Comparison of ENCODE assay signal across 11 cellular contexts in the genomic region with DNA sequence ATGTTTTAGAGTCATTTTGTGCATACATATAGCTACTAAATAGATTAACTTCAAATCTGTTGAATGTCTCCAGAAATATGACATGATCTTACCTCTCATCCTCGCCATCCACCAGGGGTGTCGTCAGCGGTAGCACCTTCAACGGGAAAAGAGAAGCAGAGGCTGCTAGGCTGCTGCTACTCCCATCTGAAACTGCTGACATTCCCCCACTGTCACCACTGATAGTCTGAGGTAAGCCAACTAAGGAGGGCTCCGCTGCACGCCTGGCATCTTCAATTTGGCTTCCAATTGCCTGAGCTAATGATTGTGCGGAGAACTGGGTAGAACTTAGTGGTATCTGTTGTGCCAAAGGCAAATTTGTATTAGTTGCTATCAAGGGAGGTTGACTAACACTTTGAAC. TPM values are rescaled to one million over a fixed set of nuclear protein-coding genes. Genes with fewer than 3 reads are reported as not detected.
DNase-seq lines count a peak whose midpoint lies in the region; ATAC-seq and TF ChIP-seq lines count a peak whose summit lies in the region.
"Had no signal": no experiment of that assay in that cellular context is flagged by ENCODE, and none has a peak within 500 bp of the region (broad histone marks: within the 10 kb centered on the region; RNA-seq: fewer than 3 reads in every experiment).

No MANE protein-coding gene starts in this region.

- H3K36me3 ChIP-seq in prostate gland (no peaks in the 10 kb centered on the region), Karpas-422 (ENCODE audit: insufficient read depth, low read length) (no peaks in the 10 kb centered on the region)

- WGBS in prostate gland = 86% methylated on average over 7 of the region's 7 CpGs

- no peaks in the 10 kb centered on the region for H3K9me2 ChIP-seq in Karpas-422 (replicated peaks; ENCODE audit: insufficient read depth, low read length)

- in situ Hi-C loops in G401 (cut with HindIII; ENCODE audit: low sequenced_read_pairs) = no loop called here

- H4K20me1 ChIP-seq in Karpas-422 (ENCODE audit: insufficient read depth, low read depth, low read length) = peaks cover 7% of the 10 kb centered on the region

- peaks cover 5% of the 10 kb centered on the region for H3K4me1 ChIP-seq in prostate gland (replicated peaks)
- peaks cover 18% of the 10 kb centered on the region for H3K4me1 ChIP-seq in Karpas-422 (ENCODE audit: low read length)

- peak overlapping the region; percentile 91 for H3K4me3 Mint-ChIP-seq in glutamatergic neuron (ENCODE audit: unreplicated experiment)
- H3K4me3 Mint-ChIP-seq: memory B cell had no signal

- H3K9me3 ChIP-seq in prostate gland (no peaks in the 10 kb centered on the region), Karpas-422 (ENCODE audit: low read length) (no peaks in the 10 kb centered on the region)

- peaks cover 11% of the 10 kb centered on the region for H3K9me3 Mint-ChIP-seq in glutamatergic neuron (ENCODE audit: unreplicated experiment)
- H3K9me3 Mint-ChIP-seq: memory B cell had no signal

- peaks cover 44% of the 10 kb centered on the region for H3K4me1 Mint-ChIP-seq in glutamatergic neuron (ENCODE audit: low read depth, unreplicated experiment)

- H3K79me2 ChIP-seq in Karpas-422 (ENCODE audit: low read length) = no peaks in the 10 kb centered on the region

- H3K27ac Mint-ChIP-seq in glutamatergic neuron (ENCODE audit: unreplicated experiment) = peak overlapping the region; percentile 19
- H3K27ac Mint-ChIP-seq: memory B cell had no signal

- intact Hi-C loops in prostate gland (cut with DNase I) = loop anchor here (5.0 kb wide), 1 partner anchor 86 kb away; no protein-coding TSS in a partner anchor

- no peak overlapping the region for H3K4me2 ChIP-seq in Karpas-422 (ENCODE audit: low read depth, low read length, poor library complexity, severe bottlenecking)

- TF ChIP-seq CTCF in glutamatergic neuron (IDR thresholded peaks at IDR 0.05; ENCODE audit: partially characterized antibody, unreplicated experiment) = no peak
- no peak for TF ChIP-seq CTCF in prostate gland (IDR thresholded peaks at IDR 0.05)

- no peak overlapping the region for H2AFZ ChIP-seq in Karpas-422 (ENCODE audit: low read length)

- TF ChIP-seq POLR2A in prostate gland (IDR thresholded peaks at IDR 0.05) = no peak

- no peaks in the 10 kb centered on the region for H3K27me3 ChIP-seq in prostate gland (replicated peaks; ENCODE audit: insufficient read depth)
- no peaks in the 10 kb centered on the region; the same call in 1 of the 2 replicates for H3K27me3 ChIP-seq in Karpas-422 (ENCODE audit: low read length)

- peak overlapping the region in 1 of 2 donors; percentile 30 for H3K27ac ChIP-seq in prostate gland
- H3K27ac ChIP-seq in Karpas-422 (ENCODE audit: low read length) = no peak overlapping the region

- no peak for ATAC-seq in HG03520 (IDR thresholded peaks at IDR 0.05; ENCODE audit: unreplicated experiment)

- peak; percentile 63 for DNase-seq in G401 (ENCODE audit: low spot score)
- DNase-seq in SK-N-DZ (ENCODE audit: low spot score) = peak; percentile 27
- DNase-seq in glutamatergic neuron = no peak
- DNase-seq in prostate gland (ENCODE audit: low spot score) = no peak
- no peak for DNase-seq in NAMALWA (ENCODE audit: low spot score)
- no peak for DNase-seq in NCI-H2107 (lab: John Stamatoyannopoulos, UW)
- no peak for DNase-seq in Karpas-422
- DNase-seq: EL, NCI-H1092 had no signal

- no peaks in the 10 kb centered on the region for H3K36me3 Mint-ChIP-seq in glutamatergic neuron (ENCODE audit: unreplicated experiment)

- no peak overlapping the region for H3K9ac ChIP-seq in Karpas-422 (ENCODE audit: low read length)

- peaks cover 4% of the 10 kb centered on the region for H3K27me3 Mint-ChIP-seq in glutamatergic neuron (ENCODE audit: unreplicated experiment)
- H3K27me3 Mint-ChIP-seq: memory B cell had no signal

- peak overlapping the region; percentile 10 to 90 for H3K4me3 ChIP-seq in prostate gland
- no peak overlapping the region for H3K4me3 ChIP-seq in Karpas-422 (ENCODE audit: low read length)

RNA-seq across cellular contexts. Expression of a gene that starts 3.1 kb away (rescaled TPM):
- 81.2 and 87.4 TPM in 2 replicates for total RNA-seq in G401 (2014; rRNA removed; shearing (Covaris generic))
- polyA plus RNA-seq in SK-N-DZ (2014; cell fraction: cytosol; rRNA removed) = 56.3 and 59.9 TPM in 2 replicates
- 31.3 and 41.3 TPM in 2 replicates for polyA plus RNA-seq in SK-N-DZ (2014; cell fraction: nucleus; rRNA removed)
- total RNA-seq in glutamatergic neuron (ENCODE audit: unreplicated experiment) (111 TPM), prostate gland (100 to 1,000 TPM; 185 to 237 TPM)
- 8.5 and 20.1 TPM in 2 replicates for total RNA-seq in Karpas-422 (2014; rRNA removed; shearing (Covaris generic); ENCODE audit: low replicate concordance)

Comparison
In these comparisons a context has a peak if more than half of its experiments do, and no peak if none do; other contexts are left out.
1. DNase-seq: peak in G401 (single experiment) and SK-N-DZ (single experiment); none in glutamatergic neuron (single experiment), prostate gland (single experiment), NAMALWA (single experiment), NCI-H2107 (single experiment) and Karpas-422 (single experiment).